Comparison of ENCODE assay signal across 13 cellular contexts in genomic region chr3:139906441-139906840, GRCh38. TPM values are rescaled to one million over a fixed set of nuclear protein-coding genes. Genes with fewer than 3 reads are reported as not detected.
DNase-seq lines count a peak whose midpoint lies in the region; ATAC-seq, FAIRE-seq and TF ChIP-seq lines count a peak whose summit lies in the region.
"Had no signal": no experiment of that assay in that cellular context is flagged by ENCODE, and none has a peak within 500 bp of the region (broad histone marks: within the 10 kb centered on the region; RNA-seq: fewer than 3 reads in every experiment).

No MANE protein-coding gene starts in this region.

- peaks cover 6% of the 10 kb centered on the region for H3K27me3 Mint-ChIP-seq in activated naive CD8-positive, alpha-beta T cell treated with anti-CD3 and anti-CD28 coated beads, Interleukin-2, amount 50 U/mL, for 24 hours
- H3K27me3 Mint-ChIP-seq in activated naive CD8-positive, alpha-beta T cell treated with anti-CD3 and anti-CD28 coated beads for 36 hours, result peaks cover 7% of the 10 kb centered on the region

- FAIRE-seq in urothelium cell line (lab: Jason Lieb, UNC) (no peak), frontal cortex (lab: Jason Lieb, UNC) (no peak)
- FAIRE-seq: A204.1 had no signal

- H3K27ac Mint-ChIP-seq in activated naive CD8-positive, alpha-beta T cell treated with anti-CD3 and anti-CD28 coated beads, Interleukin-2, amount 50 U/mL, for 24 hours, result no peak overlapping the region
- H3K27ac Mint-ChIP-seq in activated naive CD8-positive, alpha-beta T cell treated with anti-CD3 and anti-CD28 coated beads for 36 hours, result no peak overlapping the region
- H3K27ac Mint-ChIP-seq: activated T-cell treated with anti-CD3 and anti-CD28 coated beads, Interleukin-2, amount 50 U/mL, for 72 hours had no signal

- H3K4me1 Mint-ChIP-seq in activated naive CD8-positive, alpha-beta T cell treated with anti-CD3 and anti-CD28 coated beads, Interleukin-2, amount 50 U/mL, for 24 hours, result no peaks in the 10 kb centered on the region
- no peaks in the 10 kb centered on the region for H3K4me1 Mint-ChIP-seq in activated naive CD8-positive, alpha-beta T cell treated with anti-CD3 and anti-CD28 coated beads for 36 hours

- no peaks in the 10 kb centered on the region for H3K9me3 Mint-ChIP-seq in activated naive CD8-positive, alpha-beta T cell treated with anti-CD3 and anti-CD28 coated beads, Interleukin-2, amount 50 U/mL, for 24 hours
- H3K9me3 Mint-ChIP-seq in activated naive CD8-positive, alpha-beta T cell treated with anti-CD3 and anti-CD28 coated beads for 36 hours, result no peaks in the 10 kb centered on the region
- H3K9me3 Mint-ChIP-seq: activated T-cell treated with anti-CD3 and anti-CD28 coated beads, Interleukin-2, amount 50 U/mL, for 72 hours had no signal

- no peaks in the 10 kb centered on the region for H3K36me3 Mint-ChIP-seq in activated naive CD8-positive, alpha-beta T cell treated with anti-CD3 and anti-CD28 coated beads, Interleukin-2, amount 50 U/mL, for 24 hours (ENCODE audit: low read depth)
- H3K36me3 Mint-ChIP-seq in activated naive CD8-positive, alpha-beta T cell treated with anti-CD3 and anti-CD28 coated beads for 36 hours, result no peaks in the 10 kb centered on the region

- H3K4me3 Mint-ChIP-seq in activated naive CD8-positive, alpha-beta T cell treated with anti-CD3 and anti-CD28 coated beads, Interleukin-2, amount 50 U/mL, for 24 hours, result no peak overlapping the region
- H3K4me3 Mint-ChIP-seq in activated naive CD8-positive, alpha-beta T cell treated with anti-CD3 and anti-CD28 coated beads for 36 hours, result no peak overlapping the region
- H3K4me3 Mint-ChIP-seq: activated T-cell treated with anti-CD3 and anti-CD28 coated beads, Interleukin-2, amount 50 U/mL, for 72 hours had no signal

- TF ChIP-seq CTCF in fibroblast of villous mesenchyme (IDR thresholded peaks at IDR 0.05; ENCODE audit: insufficient read depth, low read depth, low read length), result no peak

- no peak for DNase-seq in activated naive CD8-positive, alpha-beta T cell treated with anti-CD3 and anti-CD28 coated beads, Interleukin-2, amount 50 U/mL, for 24 hours
- no peak for DNase-seq in activated naive CD8-positive, alpha-beta T cell treated with anti-CD3 and anti-CD28 coated beads for 36 hours
- DNase-seq in T1000 (lab: John Stamatoyannopoulos, UW) (peak; percentile 67), fibroblast of villous mesenchyme (ENCODE audit: low read depth) (peak; percentile 46), urothelium cell line (ENCODE audit: low spot score) (peak; percentile 71), cardiac septum (ENCODE audit: low spot score) (no peak), frontal cortex (ENCODE audit: low spot score in 2 of 2) (no peak)
- DNase-seq: activated T-cell treated with anti-CD3 and anti-CD28 coated beads, Interleukin-2, amount 50 U/mL, for 72 hours; GF-D8; NCI-H1105 treated with DMSO at 0.1 percent for 48 hours; stimulated activated CD4-positive, alpha-beta T cell treated with anti-CD3 and anti-CD28 coated beads, Interleukin-4, amount 100 ng/mL, for 4 hours had no signal

- ATAC-seq in activated naive CD8-positive, alpha-beta T cell treated with anti-CD3 and anti-CD28 coated beads, Interleukin-2, amount 50 U/mL, for 24 hours, result peak; percentile 30
- ATAC-seq in HG02852 (IDR thresholded peaks at IDR 0.05; ENCODE audit: unreplicated experiment), result no peak
- ATAC-seq: activated T-cell treated with anti-CD3 and anti-CD28 coated beads, Interleukin-2, amount 50 U/mL, for 72 hours had no signal

- intact Hi-C loops in cardiac septum (cut with DNase I), result no loop called here

- H3K4me3 ChIP-seq in fibroblast of villous mesenchyme (ENCODE audit: low read depth, low read length), result no peak overlapping the region

RNA-seq across cellular contexts. Expression of gene CLSTN2, which starts 28.5 kb away (rescaled TPM):
- under 1 TPM in 1 of 2 experiments, not detected in 1; 0.08 TPM for total RNA-seq in activated naive CD8-positive, alpha-beta T cell treated with anti-CD3 and anti-CD28 coated beads for 36 hours
- total RNA-seq in fibroblast of villous mesenchyme (5.8 and 7.3 TPM in 2 replicates), cardiac septum (3.9 TPM), frontal cortex (11.8 TPM)
- total RNA-seq: activated T-cell treated with anti-CD3 and anti-CD28 coated beads, Interleukin-2, amount 50 U/mL, for 72 hours had no signal

Comparison
In these comparisons a context has a peak if more than half of its experiments do, and no peak if none do; other contexts are left out.
1. DNase-seq: peak in T1000 (single experiment), fibroblast of villous mesenchyme (single experiment) and urothelium cell line (single experiment); none in activated naive CD8-positive, alpha-beta T cell treated with anti-CD3 and anti-CD28 coated beads, Interleukin-2, amount 50 U/mL, for 24 hours (single experiment), activated naive CD8-positive, alpha-beta T cell treated with anti-CD3 and anti-CD28 coated beads for 36 hours (single experiment), cardiac septum (single experiment) and frontal cortex (0 of 2).